15 cellular contexts compared by ENCODE assay signal in genomic region chr6:31293343-31293742, GRCh38. TPM values are rescaled to one million over a fixed set of nuclear protein-coding genes. Genes with fewer than 3 reads are reported as not detected.
DNase-seq lines count a peak whose midpoint lies in the region; ATAC-seq and TF ChIP-seq lines count a peak whose summit lies in the region.
"Had no signal": no experiment of that assay in that cellular context is flagged by ENCODE, and none has a peak within 500 bp of the region (broad histone marks: within the 10 kb centered on the region; RNA-seq: fewer than 3 reads in every experiment).

No MANE protein-coding gene starts in this region.

- DNase-seq in A673 (ENCODE audit: low spot score) = peak; percentile 49
- DNase-seq in HT-29 (ENCODE audit: low spot score) = peak; percentile 30
- DNase-seq in astrocyte of the spinal cord (ENCODE audit: low read depth, low spot score) = peak; percentile 31
- peak; percentile 25 for DNase-seq in hepatic stellate cell (ENCODE audit: low spot score)
- DNase-seq in pons (ENCODE audit: low spot score) = no peak
- DNase-seq: activated CD4-positive, CD25-positive, alpha-beta regulatory T cell treated with anti-CD3 and anti-CD28 coated beads, Interleukin-2, amount 50 U/mL, for 72 hours; aorta; DMS79 treated with DMSO at 0.1 percent for 48 hours; KG1; NCI-H2081 treated with DMSO at 0.1 percent for 48 hours; stimulated activated CD4-positive, alpha-beta T cell treated with anti-CD3 and anti-CD28 coated beads, Interleukin-2, amount 100 ng/mL, for 24 hours had no signal

- CTCF ChIA-PET in A673 (lab: Charles Lee) = no interaction called here

- peaks cover 73% of the 10 kb centered on the region for H3K27me3 ChIP-seq in A673 (replicated peaks; ENCODE audit: insufficient read depth, low read depth, low read length, poor library complexity)

- TF ChIP-seq CTCF in A673 (conservative IDR thresholded peaks at IDR 0.05; ENCODE audit: low read depth, low read length) = no peak
- no peak for TF ChIP-seq CTCF in astrocyte of the spinal cord (IDR thresholded peaks at IDR 0.05; ENCODE audit: low read depth, low read length)

- intact Hi-C loops in A673 (cut with micrococcal nuclease; ENCODE audit: unreplicated experiment) = no loop called here

- no peak overlapping the region for H3K27ac ChIP-seq in A673 (ENCODE audit: low read depth, low read length, poor library complexity, severe bottlenecking)

- no TSS peak for BruUV-seq in A673 (replicated peaks; lab: Mats Ljungman, UMichigan)

- H3K4me3 ChIP-seq in A673 (ENCODE audit: low read depth, low read length, poor library complexity, severe bottlenecking) = no peak overlapping the region
- no peak overlapping the region for H3K4me3 ChIP-seq in astrocyte of the spinal cord (ENCODE audit: low read depth, low read length)

- in situ Hi-C loops in astrocyte of the spinal cord (cut with HindIII; ENCODE audit: low sequenced_read_pairs) = no loop called here

- no peaks in the 10 kb centered on the region for H3K36me3 ChIP-seq in A673 (ENCODE audit: insufficient read depth, low read length, poor library complexity, severe bottlenecking)

- H3K4me1 ChIP-seq in A673 (ENCODE audit: insufficient read depth, low read length, poor library complexity, severe bottlenecking) = no peaks in the 10 kb centered on the region

- no peak for ATAC-seq in HG02678 (IDR thresholded peaks at IDR 0.05; ENCODE audit: unreplicated experiment)
- ATAC-seq in HG03354 (IDR thresholded peaks at IDR 0.05; ENCODE audit: poor library complexity, severe bottlenecking, unreplicated experiment) = no peak
- ATAC-seq in HG02642 (IDR thresholded peaks at IDR 0.05; ENCODE audit: poor library complexity, unreplicated experiment) = no peak
- ATAC-seq: stimulated activated effector memory CD8-positive, alpha-beta T cell treated with anti-CD3 and anti-CD28 coated beads, Interleukin-12 subunit alpha, Interleukin-12 subunit beta, amount 100 ng/mL, for 72 hours had no signal

- H3K9me3 ChIP-seq in A673 (ENCODE audit: low read depth, low read length, poor library complexity, severe bottlenecking) = no peaks in the 10 kb centered on the region

- POLR2A ChIA-PET in A673 (lab: Charles Lee; ENCODE audit: low non-redundant PET) = no interaction called here

RNA-seq across cellular contexts. Expression of gene HLA-C, which starts 21.5 kb away (rescaled TPM):
- total RNA-seq in A673 (2021) = 121 and 134 TPM in 2 replicates
- 110 and 133 TPM in 2 replicates for total RNA-seq in HT-29 (2014; rRNA removed; shearing (Covaris generic))
